In the genomic region with DNA sequence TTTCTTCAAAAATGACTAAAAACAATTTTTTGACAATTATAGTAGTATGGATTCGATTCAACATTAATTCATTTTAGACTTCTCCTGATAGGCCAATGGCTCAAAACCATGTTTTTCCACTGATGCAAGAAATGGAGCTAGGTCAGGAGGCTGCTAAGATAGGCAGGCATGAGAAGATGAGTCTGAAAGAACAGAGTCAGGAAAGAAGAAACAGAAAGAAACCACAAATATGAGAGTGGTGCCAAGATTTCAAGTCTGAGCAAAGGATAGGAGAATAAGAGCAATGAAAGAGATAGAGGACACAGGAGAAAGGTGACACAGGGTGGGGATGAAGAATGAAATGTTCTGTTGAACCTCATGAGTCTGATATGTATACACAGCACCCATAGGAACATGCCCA, we compare ENCODE assay signal across 1 cellular context.
TF ChIP-seq lines count a peak whose summit lies in the region.

No MANE protein-coding gene starts in this region.

TF ChIP-seq in SK-N-SH treated with all-trans-retinoic acid at 6 μM for 48 hours, 23 proteins besides CTCF, POLR2A, EP300 and RAD21 (continued from another document):
- TF ChIP-seq, protein P1, sequence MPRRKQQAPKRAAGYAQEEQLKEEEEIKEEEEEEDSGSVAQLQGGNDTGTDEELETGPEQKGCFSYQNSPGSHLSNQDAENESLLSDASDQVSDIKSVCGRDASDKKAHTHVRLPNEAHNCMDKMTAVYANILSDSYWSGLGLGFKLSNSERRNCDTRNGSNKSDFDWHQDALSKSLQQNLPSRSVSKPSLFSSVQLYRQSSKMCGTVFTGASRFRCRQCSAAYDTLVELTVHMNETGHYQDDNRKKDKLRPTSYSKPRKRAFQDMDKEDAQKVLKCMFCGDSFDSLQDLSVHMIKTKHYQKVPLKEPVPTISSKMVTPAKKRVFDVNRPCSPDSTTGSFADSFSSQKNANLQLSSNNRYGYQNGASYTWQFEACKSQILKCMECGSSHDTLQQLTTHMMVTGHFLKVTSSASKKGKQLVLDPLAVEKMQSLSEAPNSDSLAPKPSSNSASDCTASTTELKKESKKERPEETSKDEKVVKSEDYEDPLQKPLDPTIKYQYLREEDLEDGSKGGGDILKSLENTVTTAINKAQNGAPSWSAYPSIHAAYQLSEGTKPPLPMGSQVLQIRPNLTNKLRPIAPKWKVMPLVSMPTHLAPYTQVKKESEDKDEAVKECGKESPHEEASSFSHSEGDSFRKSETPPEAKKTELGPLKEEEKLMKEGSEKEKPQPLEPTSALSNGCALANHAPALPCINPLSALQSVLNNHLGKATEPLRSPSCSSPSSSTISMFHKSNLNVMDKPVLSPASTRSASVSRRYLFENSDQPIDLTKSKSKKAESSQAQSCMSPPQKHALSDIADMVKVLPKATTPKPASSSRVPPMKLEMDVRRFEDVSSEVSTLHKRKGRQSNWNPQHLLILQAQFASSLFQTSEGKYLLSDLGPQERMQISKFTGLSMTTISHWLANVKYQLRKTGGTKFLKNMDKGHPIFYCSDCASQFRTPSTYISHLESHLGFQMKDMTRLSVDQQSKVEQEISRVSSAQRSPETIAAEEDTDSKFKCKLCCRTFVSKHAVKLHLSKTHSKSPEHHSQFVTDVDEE (CRISPR knock-in tag; IDR thresholded peaks at IDR 0.05): no peak
